In genomic region chr6:82040405-82041221, GRCh38 we compare ENCODE assay signal across 8 cellular contexts.
DNase-seq lines count a peak whose midpoint lies in the region; ATAC-seq and TF ChIP-seq lines count a peak whose summit lies in the region.

No MANE protein-coding gene starts in this region.

- H3K9me3 ChIP-seq in spleen, result no peaks in the 10 kb centered on the region

- DNase-seq in BJ (ENCODE audit: low read depth), result no peak
- peak; percentile 27 for DNase-seq in NCI-H2029 (lab: John Stamatoyannopoulos, UW)
- peak in 34 of 58 donors; percentile 2 to 44 (median 19) for DNase-seq in anterior cingulate cortex (lab: John Stamatoyannopoulos, UW)
- DNase-seq in iPS DF 19.7 (ENCODE audit: low read depth, low spot score), result peak; percentile 35
- no peak for DNase-seq in spleen
- no peak for DNase-seq in activated gamma-delta T cell treated with Interleukin-2 at 50 U/mL for 16 hours

- 39 to 56% (median 48%) methylated on average over 4 of the region's 4 CpGs for WGBS in spleen, 5 donors

- no peak overlapping the region for H3K4me3 ChIP-seq in BJ (ENCODE audit: low read depth, low read length)
- H3K4me3 ChIP-seq in spleen, result no peak overlapping the region

- H3K4me1 ChIP-seq in spleen, result no peaks in the 10 kb centered on the region

- intact Hi-C loops in spleen (cut with DNase I; ENCODE audit: low total_unique reads), result no loop called here

- no peaks in the 10 kb centered on the region for H3K27me3 ChIP-seq in BJ (ENCODE audit: control insufficient read depth, insufficient read depth, low read length)
- no peaks in the 10 kb centered on the region for H3K27me3 ChIP-seq in spleen (replicated peaks in 1 of 7)

- peak; percentile 84 for ATAC-seq in GM18508 (IDR thresholded peaks at IDR 0.05; ENCODE audit: insufficient read depth, unreplicated experiment)
- ATAC-seq in HG02852 (IDR thresholded peaks at IDR 0.05; ENCODE audit: unreplicated experiment), result peak; percentile 80

- H3K36me3 ChIP-seq in BJ (ENCODE audit: control insufficient read depth, insufficient read depth, low read length) (no peaks in the 10 kb centered on the region), spleen (no peaks in the 10 kb centered on the region)

- H3K27ac ChIP-seq in spleen, result no peak overlapping the region

- no peak for TF ChIP-seq POLR2A in spleen (IDR thresholded peaks at IDR 0.05)

- CTCF ChIA-PET in BJ (lab: Yijun Ruan, JAX), result interaction anchor here (0.7 to 2.7 kb wide), 25 partner anchors 8 to 292 kb away, joined by 3 to 17 read pairs (median 3); no protein-coding TSS in a partner anchor

- TF ChIP-seq CTCF in BJ (IDR thresholded peaks at IDR 0.05; ENCODE audit: insufficient read depth, low read depth, low read length) (peak; percentile 91), spleen (IDR thresholded peaks at IDR 0.05 in 8 of 11, conservative IDR thresholded peaks at IDR 0.05 in 3 of 11) (peak in 9 of 11 experiments; percentile 41 to 74 (median 62))

- POLR2A ChIA-PET in BJ (lab: Charles Lee), result no interaction called here

Comparison
In these comparisons a context has a peak if more than half of its experiments do, and no peak if none do; other contexts are left out.
1. DNase-seq: peak in NCI-H2029 (single experiment), anterior cingulate cortex (34 of 58) and iPS DF 19.7 (single experiment); none in BJ (single experiment), spleen (single experiment) and activated gamma-delta T cell treated with Interleukin-2 at 50 U/mL for 16 hours (single experiment).